24 cellular contexts compared by ENCODE assay signal in genomic region chr18:68263481-68263880, GRCh38.
DNase-seq lines count a peak whose midpoint lies in the region; ATAC-seq and TF ChIP-seq lines count a peak whose summit lies in the region.
"Had no signal": no experiment of that assay in that cellular context is flagged by ENCODE, and none has a peak within 500 bp of the region (broad histone marks: within the 10 kb centered on the region; RNA-seq: fewer than 3 reads in every experiment).

No MANE protein-coding gene starts in this region.

- in situ Hi-C loops in mammary epithelial cell (cut with MboI; ENCODE audit: low sequenced_read_pairs in 2 of 2): no loop called here

- 13% methylated on average over 4 of the region's 5 CpGs for WGBS in mammary epithelial cell (ENCODE audit: low coverage, missing lambda C conversion rate)
- WGBS in esophagus squamous epithelium, 2 donors: 62 to 72% methylated on average over 5 of the region's 5 CpGs

- DNase-seq in AG09309 (ENCODE audit: low read depth) (peak; percentile 25), LHCN-M2 (ENCODE audit: low read depth) (peak; percentile 48), mammary epithelial cell (peak; percentile 77), kidney glomerular epithelial cell (lab: John Stamatoyannopoulos, UW) (peak; percentile 21), esophagus squamous epithelium (lab: John Stamatoyannopoulos, UW) (no peak), activated gamma-delta T cell (lab: John Stamatoyannopoulos, UW) (no peak)
- DNase-seq: activated CD4-positive, alpha-beta T cell treated with anti-CD3 and anti-CD28 coated beads, Interleukin-2, amount 50 U/mL, for 48 hours; activated naive CD4-positive, alpha-beta T cell treated with Interleukin-2 at 50 U/mL for 16 hours; aorta; colonic mucosa; DMS153; gastrocnemius medialis; left colon; midbrain; NCI-H1417; NCI-H2107; NCI-H526; SIG-M5; stimulated activated CD4-positive, alpha-beta T cell treated with anti-CD3 and anti-CD28 coated beads, Interleukin-15, amount 100 ng/mL, for 24 hours; uterus had no signal

- intact Hi-C loops in mammary epithelial cell (cut with micrococcal nuclease) (loop anchor here (5.0 kb wide), 2 partner anchors 164 to 359 kb away; no protein-coding TSS in a partner anchor), esophagus squamous epithelium (cut with DNase I) (no loop called here)

- no peak for TF ChIP-seq POLR2A in esophagus squamous epithelium (IDR thresholded peaks at IDR 0.05)

- peak overlapping the region; percentile 29 for H2AFZ ChIP-seq in mammary epithelial cell (ENCODE audit: low read depth, low read length)
- H2AFZ ChIP-seq: neural progenitor cell had no signal

- H3K9me3 ChIP-seq in mammary epithelial cell (replicated peaks; ENCODE audit: insufficient read depth, low read length) (peaks cover 3% of the 10 kb centered on the region), esophagus squamous epithelium (no peaks in the 10 kb centered on the region)
- H3K9me3 ChIP-seq: colonic mucosa, gastrocnemius medialis, uterus had no signal

- no peaks in the 10 kb centered on the region for H3K79me2 ChIP-seq in mammary epithelial cell (ENCODE audit: insufficient read depth, low read length)

- H3K4me2 ChIP-seq in mammary epithelial cell (ENCODE audit: insufficient read depth, low read depth, low read length): peak overlapping the region; percentile 72
- H3K4me2 ChIP-seq: neural progenitor cell had no signal

- no peaks in the 10 kb centered on the region for H3K36me3 ChIP-seq in mammary epithelial cell (ENCODE audit: insufficient read depth, low read length)
- no peaks in the 10 kb centered on the region for H3K36me3 ChIP-seq in esophagus squamous epithelium
- H3K36me3 ChIP-seq: colonic mucosa, gastrocnemius medialis, neural progenitor cell, uterus had no signal

- H3K27me3 ChIP-seq in mammary epithelial cell (ENCODE audit: insufficient read depth, low read length) (no peaks in the 10 kb centered on the region), esophagus squamous epithelium (no peaks in the 10 kb centered on the region)
- H3K27me3 ChIP-seq: colonic mucosa, gastrocnemius medialis, neural progenitor cell, uterus had no signal

- no peak overlapping the region for H3K4me3 ChIP-seq in AG09309 (ENCODE audit: control insufficient read depth, low read depth, low read length)
- H3K4me3 ChIP-seq in mammary epithelial cell (replicated peaks in 1 of 3; ENCODE audit: insufficient read depth in 1 of 3, low read depth in 2 of 3, low read length in 3 of 3): peak overlapping the region in 1 of 3 experiments; percentile 5
- H3K4me3 ChIP-seq in esophagus squamous epithelium: no peak overlapping the region
- H3K4me3 ChIP-seq: colonic mucosa, gastrocnemius medialis, neural progenitor cell, uterus had no signal

- H3K27ac ChIP-seq in mammary epithelial cell (ENCODE audit: insufficient read depth, low read depth, low read length) (peak overlapping the region; percentile 98), esophagus squamous epithelium (no peak overlapping the region)
- H3K27ac ChIP-seq: colonic mucosa, gastrocnemius medialis, neural progenitor cell, uterus, VCaP had no signal

- TF ChIP-seq CTCF in AG09309 (IDR thresholded peaks at IDR 0.05; ENCODE audit: control insufficient read depth, insufficient read depth, low read depth, low read length, missing control alignments): no peak
- no peak for TF ChIP-seq CTCF in mammary epithelial cell (conservative IDR thresholded peaks at IDR 0.05 in 1 of 2, IDR thresholded peaks at IDR 0.05 in 1 of 2; ENCODE audit: extremely low read depth in 1 of 2, insufficient read depth in 1 of 2, low read depth in 1 of 2, low read length in 2 of 2)
- no peak for TF ChIP-seq CTCF in esophagus squamous epithelium (IDR thresholded peaks at IDR 0.05)

- ATAC-seq in HG03159 (IDR thresholded peaks at IDR 0.05; ENCODE audit: unreplicated experiment) (no peak), HG03460 (IDR thresholded peaks at IDR 0.05; ENCODE audit: unreplicated experiment) (no peak)
- ATAC-seq: gastrocnemius medialis, left colon had no signal

- H3K4me1 ChIP-seq in mammary epithelial cell (ENCODE audit: insufficient read depth, low read length) (peaks cover 29% of the 10 kb centered on the region), esophagus squamous epithelium (no peaks in the 10 kb centered on the region)
- H3K4me1 ChIP-seq: colonic mucosa, gastrocnemius medialis, neural progenitor cell, uterus had no signal

- CTCF ChIA-PET in mammary epithelial cell (lab: Charles Lee; ENCODE audit: low non-redundant PET): no interaction called here

- dilution Hi-C loops in mammary epithelial cell (cut with HindIII; ENCODE audit: low sequenced_read_pairs): no loop called here

- peak overlapping the region; percentile 58 for H3K9ac ChIP-seq in mammary epithelial cell (ENCODE audit: insufficient read depth, low read length)
- H3K9ac ChIP-seq: neural progenitor cell had no signal

- no peaks in the 10 kb centered on the region for H4K20me1 ChIP-seq in mammary epithelial cell (ENCODE audit: insufficient read depth, low read length)

- BruUV-seq in mammary epithelial cell (replicated peaks; lab: Mats Ljungman, UMichigan): no TSS peak

Comparison
In these comparisons a context has a peak if more than half of its experiments do, and no peak if none do; other contexts are left out.
1. DNase-seq: peak in AG09309 (single experiment), LHCN-M2 (single experiment), mammary epithelial cell (single experiment) and kidney glomerular epithelial cell (single experiment); none in esophagus squamous epithelium (single experiment) and activated gamma-delta T cell (single experiment).